Comparison of ENCODE assay signal across 8 cellular contexts in the genomic region with DNA sequence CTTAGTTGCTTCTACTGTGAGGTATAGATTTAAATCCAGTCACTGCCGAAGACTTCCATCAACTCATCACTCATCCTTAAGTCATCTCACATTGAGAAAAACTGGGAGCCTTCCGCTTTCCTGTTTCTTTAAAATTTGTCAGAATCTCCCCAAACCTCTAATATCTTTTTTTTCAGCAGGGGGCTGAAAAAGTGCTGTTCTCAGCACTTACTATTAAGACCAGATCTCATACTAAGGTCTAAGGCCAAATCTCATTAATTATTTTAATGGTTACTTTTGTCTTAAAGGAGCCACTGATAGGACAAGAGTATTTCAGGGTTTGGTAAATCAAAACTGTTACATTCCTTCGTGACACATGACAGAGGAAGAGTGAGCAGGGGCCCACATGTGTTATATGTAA.
"Had no signal": no experiment of that assay in that cellular context is flagged by ENCODE, and none has a peak within 500 bp of the region (broad histone marks: within the 10 kb centered on the region; RNA-seq: fewer than 3 reads in every experiment).

No MANE protein-coding gene starts in this region.

- FAIRE-seq: HTR-8/SVneo had no signal

- H3K4me3 Mint-ChIP-seq: HFFc6 had no signal

- H2AFZ ChIP-seq: GM23248 had no signal

- ATAC-seq: HCT116 had no signal

- DNase-seq: GOT3, H7, HFFc6, KBM-7 had no signal

- H3K9me3 Mint-ChIP-seq: HFFc6 had no signal

- H3K27ac ChIP-seq: GM23248 had no signal

- H3K36me3 ChIP-seq: HAP-1 had no signal

- H3K9ac ChIP-seq: GM23248 had no signal

- H3K9me3 ChIP-seq: HAP-1 had no signal

- H3K27ac Mint-ChIP-seq: HFFc6 had no signal

- H3K4me1 ChIP-seq: HAP-1 had no signal

- H3K4me3 ChIP-seq: GM23248, HAP-1 had no signal
